8 cellular contexts compared by ENCODE assay signal in genomic region chr2:99140860-99141109, GRCh38. TPM values are rescaled to one million over a fixed set of nuclear protein-coding genes. Genes with fewer than 3 reads are reported as not detected.
DNase-seq lines count a peak whose midpoint lies in the region; TF ChIP-seq lines count a peak whose summit lies in the region.

No MANE protein-coding gene starts in this region.

- TF ChIP-seq CTCF in HFF-Myc (IDR thresholded peaks at IDR 0.05; ENCODE audit: low read depth, low read length, missing control alignments) (no peak), OCI-LY3 (IDR thresholded peaks at IDR 0.05; ENCODE audit: low read depth, low read length) (no peak), endothelial cell (IDR thresholded peaks at IDR 0.05; ENCODE audit: unreplicated experiment) (no peak), neural crest cell (conservative IDR thresholded peaks at IDR 0.05) (no peak)

- H3K4me3 ChIP-seq in HFF-Myc (replicated peaks; ENCODE audit: low read depth, low read length) (peak overlapping the region; percentile 73), OCI-LY3 (ENCODE audit: low read length) (peak overlapping the region; percentile 74)

- H3K9me3 ChIP-seq in OCI-LY3 (ENCODE audit: insufficient read depth, low read length) = no peaks in the 10 kb centered on the region

- H3K4me2 ChIP-seq in OCI-LY3 (ENCODE audit: low read length) = peak overlapping the region; percentile 89

- no peaks in the 10 kb centered on the region for H3K79me2 ChIP-seq in OCI-LY3 (ENCODE audit: low read length)

- in situ Hi-C loops in G401 (cut with HindIII; ENCODE audit: low sequenced_read_pairs) = no loop called here

- peak overlapping the region; percentile 49 for H3K27ac ChIP-seq in OCI-LY3 (ENCODE audit: low read length)

- H3K4me1 Mint-ChIP-seq in endothelial cell (ENCODE audit: unreplicated experiment) (peaks cover 5% of the 10 kb centered on the region), neural crest cell (peaks cover 18% of the 10 kb centered on the region)

- H3K36me3 Mint-ChIP-seq in endothelial cell (ENCODE audit: low read depth, unreplicated experiment) = peaks cover 5% of the 10 kb centered on the region
- peaks cover 4% of the 10 kb centered on the region for H3K36me3 Mint-ChIP-seq in neural crest cell (ENCODE audit: low read depth)

- H4K20me1 ChIP-seq in OCI-LY3 (ENCODE audit: insufficient read depth, low read length) = no peaks in the 10 kb centered on the region

- DNase-seq in DMS79 (lab: John Stamatoyannopoulos, UW) (peak; percentile 52), DMS79 treated with DMSO at 0.1 percent for 48 hours (lab: John Stamatoyannopoulos, UW) (no peak), HFF-Myc (ENCODE audit: extremely low read depth, low read depth) (no peak), endothelial cell (ENCODE audit: low spot score) (no peak), neural crest cell (ENCODE audit: low read depth, low spot score) (no peak), NCI-H2081 treated with DMSO at 0.1 percent for 48 hours (lab: John Stamatoyannopoulos, UW) (no peak), G401 (ENCODE audit: low spot score) (no peak)

- H3K4me1 ChIP-seq in OCI-LY3 (ENCODE audit: low read length) = peaks cover 14% of the 10 kb centered on the region

- peak overlapping the region; percentile 86 for H3K27ac Mint-ChIP-seq in endothelial cell (ENCODE audit: unreplicated experiment)
- peak overlapping the region; percentile 96 for H3K27ac Mint-ChIP-seq in neural crest cell (ENCODE audit: unreplicated experiment)

- no peaks in the 10 kb centered on the region for H3K27me3 ChIP-seq in OCI-LY3 (ENCODE audit: low read depth, low read length)

- H3K27me3 Mint-ChIP-seq in endothelial cell (ENCODE audit: unreplicated experiment) (peaks cover 2% of the 10 kb centered on the region), neural crest cell (ENCODE audit: low read depth) (peaks cover 23% of the 10 kb centered on the region)

- no peaks in the 10 kb centered on the region for H3K36me3 ChIP-seq in OCI-LY3 (replicated peaks; ENCODE audit: low read depth, low read length)

- peak overlapping the region; percentile 69 for H3K9ac ChIP-seq in OCI-LY3 (ENCODE audit: low read length)

- no peaks in the 10 kb centered on the region for H3K9me3 Mint-ChIP-seq in endothelial cell (ENCODE audit: unreplicated experiment)
- H3K9me3 Mint-ChIP-seq in neural crest cell = no peaks in the 10 kb centered on the region

- H2AFZ ChIP-seq in OCI-LY3 (ENCODE audit: low read depth, low read length) = peak overlapping the region; percentile 75

- H3K4me3 Mint-ChIP-seq in endothelial cell (ENCODE audit: unreplicated experiment) (peak overlapping the region; percentile 95), neural crest cell (peak overlapping the region; percentile 97)

RNA-seq across cellular contexts. Expression of gene C2orf15, which starts 0.7 kb away (rescaled TPM):
- total RNA-seq in endothelial cell (ENCODE audit: unreplicated experiment) = 0.26 TPM
- 0.23 and 0.37 TPM in 2 replicates for total RNA-seq in neural crest cell
- total RNA-seq in G401 (2014; rRNA removed; shearing (Covaris generic)) = 2.4 TPM in 1 of 2 replicates, not detected in the other

RNA-seq across cellular contexts. Expression of gene TSGA10, which starts 14.0 kb away (rescaled TPM):
- total RNA-seq in endothelial cell (ENCODE audit: unreplicated experiment) (4.2 TPM), neural crest cell (5.8 and 7.9 TPM in 2 replicates)
- total RNA-seq in G401 (2014; rRNA removed; shearing (Covaris generic)) = 1.8 and 5.8 TPM in 2 replicates

RNA-seq across cellular contexts. Expression of gene LIPT1, which starts 14.0 kb away (rescaled TPM):
- 6.9 TPM for total RNA-seq in endothelial cell (ENCODE audit: unreplicated experiment)
- total RNA-seq in neural crest cell = 6.8 and 8.2 TPM in 2 replicates
- total RNA-seq in G401 (2014; rRNA removed; shearing (Covaris generic)) = 6.1 and 7.7 TPM in 2 replicates

RNA-seq across cellular contexts. Expression of gene MITD1, which starts 40.1 kb away (rescaled TPM):
- total RNA-seq in endothelial cell (ENCODE audit: unreplicated experiment) (23.3 TPM), neural crest cell (31.7 and 36.3 TPM in 2 replicates)
- 44.4 and 65.1 TPM in 2 replicates for total RNA-seq in G401 (2014; rRNA removed; shearing (Covaris generic))

RNA-seq across cellular contexts. Expression of gene MRPL30, which starts 40.2 kb away (rescaled TPM):
- total RNA-seq in endothelial cell (ENCODE audit: unreplicated experiment) = 25.9 TPM
- 44.3 and 47.9 TPM in 2 replicates for total RNA-seq in neural crest cell
- 60.1 and 74.8 TPM in 2 replicates for total RNA-seq in G401 (2014; rRNA removed; shearing (Covaris generic))
